In genomic region chr22:44032126-44032730, GRCh38 we compare ENCODE assay signal across 18 cellular contexts. TPM values are rescaled to one million over a fixed set of nuclear protein-coding genes. Genes with fewer than 3 reads are reported as not detected.
DNase-seq lines count a peak whose midpoint lies in the region; ATAC-seq, FAIRE-seq and TF ChIP-seq lines count a peak whose summit lies in the region.
"Had no signal": no experiment of that assay in that cellular context is flagged by ENCODE, and none has a peak within 500 bp of the region (broad histone marks: within the 10 kb centered on the region; RNA-seq: fewer than 3 reads in every experiment).

No MANE protein-coding gene starts in this region.

- no peaks in the 10 kb centered on the region for H3K9me3 Mint-ChIP-seq in activated B cell treated with CpG ODN at 0.5 μM for 24 hours
- H3K9me3 Mint-ChIP-seq: naive thymus-derived CD4-positive, alpha-beta T cell; stimulated activated memory B cell treated with anti-CD40 and anti-IgM and Interleukin-4, amounts not matched to agents 10 μg/mL and 1 μg/mL and 100 μg/mL, for 72 hours had no signal

- TF ChIP-seq CTCF in activated B cell treated with CpG ODN at 0.5 μM for 24 hours (IDR thresholded peaks at IDR 0.05) = no peak
- no peak for TF ChIP-seq CTCF in kidney (IDR thresholded peaks at IDR 0.05; ENCODE audit: borderline replicate concordance, extremely low read depth, insufficient read depth)
- no peak for TF ChIP-seq CTCF in esophagus muscularis mucosa (IDR thresholded peaks at IDR 0.05)

- H3K36me3 ChIP-seq in effector memory CD4-positive, alpha-beta T cell (ENCODE audit: control insufficient read depth, insufficient read depth, low read length) = no peaks in the 10 kb centered on the region
- H3K36me3 ChIP-seq in kidney (ENCODE audit: control insufficient read depth in 1 of 2, insufficient read depth in 2 of 2, low read length in 2 of 2) = no peaks in the 10 kb centered on the region
- H3K36me3 ChIP-seq in esophagus muscularis mucosa = no peaks in the 10 kb centered on the region
- H3K36me3 ChIP-seq: prostate gland, transverse colon had no signal

- DNase-seq in activated B cell treated with CpG ODN at 0.5 μM for 24 hours = no peak
- DNase-seq in effector memory CD4-positive, alpha-beta T cell = no peak
- peak; percentile 19 for DNase-seq in kidney
- DNase-seq in skeletal muscle cell (ENCODE audit: low read depth) = peak; percentile 77
- no peak for DNase-seq in esophagus muscularis mucosa (ENCODE audit: extremely low spot score)
- no peak for DNase-seq in NCI-H187 (lab: John Stamatoyannopoulos, UW)
- no peak for DNase-seq in dermis blood vessel endothelial cell
- DNase-seq: activated CD8-positive, alpha-beta memory T cell treated with anti-CD3 and anti-CD28 coated beads, Interleukin-2, amount 50 U/mL, for 4 hours; activated gamma-delta T cell treated with Interleukin-2 at 50 U/mL for 16 hours; AML-193; naive thymus-derived CD4-positive, alpha-beta T cell; NCI-H1930; T-helper 9 cell; transverse colon had no signal

- 86% methylated on average over 14 of the region's 14 CpGs for WGBS in esophagus muscularis mucosa

- peak overlapping the region; percentile 53 for H3K27ac Mint-ChIP-seq in activated B cell treated with CpG ODN at 0.5 μM for 24 hours
- H3K27ac Mint-ChIP-seq: stimulated activated memory B cell treated with anti-CD40 and anti-IgM and Interleukin-4, amounts not matched to agents 10 μg/mL and 1 μg/mL and 100 μg/mL, for 72 hours had no signal

- H3K4me3 Mint-ChIP-seq in activated B cell treated with CpG ODN at 0.5 μM for 24 hours = no peak overlapping the region
- H3K4me3 Mint-ChIP-seq: stimulated activated memory B cell treated with anti-CD40 and anti-IgM and Interleukin-4, amounts not matched to agents 10 μg/mL and 1 μg/mL and 100 μg/mL, for 72 hours had no signal

- H3K27me3 Mint-ChIP-seq in activated B cell treated with CpG ODN at 0.5 μM for 24 hours = no peaks in the 10 kb centered on the region
- H3K27me3 Mint-ChIP-seq: stimulated activated memory B cell treated with anti-CD40 and anti-IgM and Interleukin-4, amounts not matched to agents 10 μg/mL and 1 μg/mL and 100 μg/mL, for 72 hours had no signal

- H3K36me3 Mint-ChIP-seq in activated B cell treated with CpG ODN at 0.5 μM for 24 hours (ENCODE audit: low read depth) = peaks cover 7% of the 10 kb centered on the region

- POLR2A ChIA-PET in activated B cell treated with CpG ODN at 0.5 μM for 24 hours (lab: Charles Lee) = no interaction called here

- ATAC-seq in activated B cell treated with CpG ODN at 0.5 μM for 24 hours (ENCODE audit: low read depth) (no peak), HG02571 (IDR thresholded peaks at IDR 0.05; ENCODE audit: unreplicated experiment) (no peak)
- ATAC-seq: left lobe of liver; naive thymus-derived CD4-positive, alpha-beta T cell; stimulated activated memory B cell treated with anti-CD40 and anti-IgM and Interleukin-4, amounts not matched to agents 10 μg/mL and 1 μg/mL and 100 μg/mL, for 72 hours had no signal

- no peak overlapping the region for H3K4me3 ChIP-seq in effector memory CD4-positive, alpha-beta T cell (ENCODE audit: insufficient read depth, low read depth, low read length, poor library complexity, severe bottlenecking)
- H3K4me3 ChIP-seq in kidney (ENCODE audit: low read length in 2 of 2) (no peak overlapping the region), skeletal muscle cell (ENCODE audit: low read depth, low read length) (no peak overlapping the region), esophagus muscularis mucosa (no peak overlapping the region)
- H3K4me3 ChIP-seq: prostate gland, transverse colon had no signal

- intact Hi-C loops in activated B cell treated with CpG ODN at 0.5 μM for 24 hours (cut with micrococcal nuclease) (no loop called here), kidney (cut with DNase I) (no loop called here), esophagus muscularis mucosa (cut with DNase I) (no loop called here)

- CTCF ChIA-PET in activated B cell treated with CpG ODN at 0.5 μM for 24 hours (lab: Charles Lee) = interaction anchor here (1.5 to 2.4 kb wide), 2 partner anchors 39 to 49 kb away, joined by 5 to 6 read pairs; no protein-coding TSS in a partner anchor

- H3K9me3 ChIP-seq in effector memory CD4-positive, alpha-beta T cell (ENCODE audit: control insufficient read depth, low read length) = no peaks in the 10 kb centered on the region
- H3K9me3 ChIP-seq in kidney (ENCODE audit: control insufficient read depth in 1 of 2, low read length in 2 of 2) (no peaks in the 10 kb centered on the region), esophagus muscularis mucosa (no peaks in the 10 kb centered on the region)
- H3K9me3 ChIP-seq: prostate gland, transverse colon had no signal

- no peaks in the 10 kb centered on the region for H3K27me3 ChIP-seq in effector memory CD4-positive, alpha-beta T cell (replicated peaks; ENCODE audit: control insufficient read depth, insufficient read depth, low read length, poor library complexity, severe bottlenecking)
- no peaks in the 10 kb centered on the region for H3K27me3 ChIP-seq in esophagus muscularis mucosa
- H3K27me3 ChIP-seq: transverse colon had no signal

- peak overlapping the region; percentile 5 for H3K27ac ChIP-seq in effector memory CD4-positive, alpha-beta T cell (ENCODE audit: insufficient read depth, low read length, poor library complexity, severe bottlenecking)
- H3K27ac ChIP-seq in kidney (ENCODE audit: low read depth in 2 of 2, low read length in 2 of 2) = no peak overlapping the region
- H3K27ac ChIP-seq in esophagus muscularis mucosa (replicated peaks in 1 of 4) = peak overlapping the region in 2 of 4 donors; percentile 42 to 57
- H3K27ac ChIP-seq: prostate gland had no signal

- no peak for TF ChIP-seq EP300 in esophagus muscularis mucosa (IDR thresholded peaks at IDR 0.05)

- peaks cover 13% of the 10 kb centered on the region for H3K4me1 ChIP-seq in effector memory CD4-positive, alpha-beta T cell (ENCODE audit: control insufficient read depth, insufficient read depth, low read length, poor library complexity, severe bottlenecking)
- H3K4me1 ChIP-seq in kidney (ENCODE audit: control insufficient read depth in 1 of 2, insufficient read depth in 1 of 2, low read depth in 1 of 2, low read length in 2 of 2) = peaks cover 0 to 5% of the 10 kb centered on the region in 2 donors
- peaks cover 33 to 56% (median 45%) of the 10 kb centered on the region in 4 donors for H3K4me1 ChIP-seq in esophagus muscularis mucosa
- H3K4me1 ChIP-seq: prostate gland had no signal

- peaks cover 46% of the 10 kb centered on the region for H3K4me1 Mint-ChIP-seq in activated B cell treated with CpG ODN at 0.5 μM for 24 hours

- no peak for TF ChIP-seq POLR2A in esophagus muscularis mucosa (IDR thresholded peaks at IDR 0.05; ENCODE audit: low read depth)

- no peak for FAIRE-seq in kidney (lab: Jason Lieb, UNC)

- H3K9ac ChIP-seq in kidney (ENCODE audit: low read length in 2 of 2) = no peak overlapping the region

RNA-seq across cellular contexts. Expression of gene PARVB, which starts 8.1 kb away (rescaled TPM):
- 53.5 and 53.6 TPM in 2 replicates for total RNA-seq in activated B cell treated with CpG ODN at 0.5 μM for 24 hours
- 32.9 TPM for total RNA-seq in kidney
- 51.1 TPM for polyA plus RNA-seq in kidney (ENCODE audit: insufficient read depth, low read depth, low replicate concordance)
- 100 to 1,000 TPM in 1 of 4 donors, 10 to 100 TPM in 3; 22.0 to 107 (median 45.5) TPM for total RNA-seq in esophagus muscularis mucosa
- total RNA-seq in dermis blood vessel endothelial cell = 102 and 247 TPM in 2 replicates

Comparison
In these comparisons a context has a peak if more than half of its experiments do, and no peak if none do; other contexts are left out.
1. DNase-seq: peak in kidney (single experiment) and skeletal muscle cell (single experiment); none in activated B cell treated with CpG ODN at 0.5 μM for 24 hours (single experiment), effector memory CD4-positive, alpha-beta T cell (0 of 3), esophagus muscularis mucosa (single experiment), NCI-H187 (0 of 2) and dermis blood vessel endothelial cell (single experiment).